ENCODE assay signal across 23 cellular contexts in the genomic region with DNA sequence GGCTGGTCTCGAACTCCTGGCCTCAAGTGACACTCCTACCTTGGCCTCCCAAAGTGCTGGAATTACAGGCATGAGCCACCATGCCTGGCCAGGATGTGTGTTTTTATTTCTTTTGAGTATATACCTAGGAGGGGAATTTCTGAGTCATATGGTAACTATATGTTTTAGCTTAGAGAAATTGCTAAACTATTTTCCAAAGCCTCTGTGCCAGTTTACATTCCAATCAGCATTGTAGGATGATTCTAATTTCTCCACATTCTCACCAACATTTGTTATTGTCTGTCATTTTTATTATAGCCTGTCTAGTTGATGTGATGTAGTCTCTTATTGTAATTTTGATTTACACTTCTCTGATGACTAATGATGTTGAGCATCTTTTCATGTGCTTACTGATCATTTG.
DNase-seq lines count a peak whose midpoint lies in the region; ATAC-seq, FAIRE-seq and TF ChIP-seq lines count a peak whose summit lies in the region.
"Had no signal": no experiment of that assay in that cellular context is flagged by ENCODE, and none has a peak within 500 bp of the region (broad histone marks: within the 10 kb centered on the region; RNA-seq: fewer than 3 reads in every experiment).

No MANE protein-coding gene starts in this region.

- 0% methylated on average over 1 of the region's 1 CpG for WGBS in A549 (ENCODE audit: missing lambda C conversion rate)
- WGBS in tibial nerve, 2 donors, result 59 to 81% methylated on average over 1 of the region's 1 CpG

- H3K4me1 ChIP-seq in A549, result no peaks in the 10 kb centered on the region
- H3K4me1 ChIP-seq in astrocyte (ENCODE audit: insufficient read depth, low read length), result no peaks in the 10 kb centered on the region
- no peaks in the 10 kb centered on the region for H3K4me1 ChIP-seq in tibial nerve
- H3K4me1 ChIP-seq: BE2C, BLaER1 had no signal

- no peaks in the 10 kb centered on the region for H3K36me3 ChIP-seq in astrocyte (ENCODE audit: insufficient read depth, low read length)
- H3K36me3 ChIP-seq in tibial nerve, result no peaks in the 10 kb centered on the region
- H3K36me3 ChIP-seq: BE2C, BLaER1 had no signal

- POLR2A ChIA-PET in A549 (lab: Yijun Ruan, JAX), result no interaction called here

- no peak overlapping the region for H3K27ac Mint-ChIP-seq in astrocyte (ENCODE audit: unreplicated experiment)
- no peak overlapping the region for H3K27ac Mint-ChIP-seq in natural killer cell treated with Interleukin-12 subunit alpha and Interleukin-12 subunit beta and Interleukin-15 and Interleukin-18, amount 100 ng/mL, for 72 hours
- H3K27ac Mint-ChIP-seq: CD14-positive monocyte; CD4-positive, alpha-beta memory T cell; CD4-positive, CD25-positive, alpha-beta regulatory T cell; CD8-positive, alpha-beta memory T cell had no signal

- no peaks in the 10 kb centered on the region for H3K79me2 ChIP-seq in astrocyte (ENCODE audit: insufficient read depth, low read length)

- peak; percentile 92 for FAIRE-seq in A549 (lab: Jason Lieb, UNC)
- peak; percentile 87 for FAIRE-seq in astrocyte (lab: Jason Lieb, UNC)
- FAIRE-seq: GM12891 had no signal

- H4K20me1 ChIP-seq in astrocyte (ENCODE audit: insufficient read depth, low read length), result no peaks in the 10 kb centered on the region
- H4K20me1 ChIP-seq: BLaER1 had no signal

- H3K4me3 ChIP-seq in A549, result no peak overlapping the region
- H3K4me3 ChIP-seq in astrocyte (ENCODE audit: insufficient read depth, low read depth, low read length), result no peak overlapping the region
- H3K4me3 ChIP-seq in tibial nerve, result no peak overlapping the region
- H3K4me3 ChIP-seq: BLaER1 had no signal

- DNase-seq in A549 (ENCODE audit: low read depth in 1 of 2, low spot score in 1 of 2), result no peak
- DNase-seq in GM04504 (ENCODE audit: low read depth), result peak; percentile 29
- no peak for DNase-seq in astrocyte (ENCODE audit: low read depth)
- DNase-seq in NK-92 treated with Interleukin-12 subunit alpha and Interleukin-12 subunit beta, amount 100 ng/mL, for 24 hours (lab: John Stamatoyannopoulos, UW), result no peak
- no peak for DNase-seq in tibial nerve (ENCODE audit: low spot score in 2 of 2)
- DNase-seq in natural killer cell treated with Interleukin-12 subunit alpha and Interleukin-12 subunit beta and Interleukin-15 and Interleukin-18, amount 100 ng/mL, for 72 hours (ENCODE audit: low spot score), result no peak
- DNase-seq: ACHN; BE2C; C1 segment of cervical spinal cord; CD4-positive, alpha-beta memory T cell; CD4-positive, CD25-positive, alpha-beta regulatory T cell; CD8-positive, alpha-beta memory T cell; COR-L47; DMS 273 treated with DMSO at 0.1 percent for 48 hours; DMS153; DMS53; DMS79 treated with DMSO at 0.1 percent for 48 hours; EL; GDM1 had no signal

- H2AFZ ChIP-seq in astrocyte (ENCODE audit: low read depth, low read length), result no peak overlapping the region

- no peaks in the 10 kb centered on the region for H3K27me3 ChIP-seq in astrocyte (ENCODE audit: insufficient read depth, low read length)
- H3K27me3 ChIP-seq in tibial nerve, result peaks cover 0 to 4% of the 10 kb centered on the region in 2 donors
- H3K27me3 ChIP-seq: BE2C had no signal

- H3K4me1 Mint-ChIP-seq in astrocyte (ENCODE audit: low read depth, unreplicated experiment), result no peaks in the 10 kb centered on the region
- H3K4me1 Mint-ChIP-seq in natural killer cell treated with Interleukin-12 subunit alpha and Interleukin-12 subunit beta and Interleukin-15 and Interleukin-18, amount 100 ng/mL, for 72 hours (ENCODE audit: low read depth in 2 of 2), result no peaks in the 10 kb centered on the region
- H3K4me1 Mint-ChIP-seq: CD14-positive monocyte; CD4-positive, alpha-beta memory T cell; CD4-positive, CD25-positive, alpha-beta regulatory T cell; CD8-positive, alpha-beta memory T cell had no signal

- TF ChIP-seq CTCF in A549 (IDR thresholded peaks at IDR 0.05) (no peak), astrocyte (IDR thresholded peaks at IDR 0.05; ENCODE audit: insufficient read depth, low read depth, low read length) (no peak), tibial nerve (IDR thresholded peaks at IDR 0.05) (no peak)

- H3K9ac ChIP-seq in astrocyte (ENCODE audit: low read length), result no peak overlapping the region
- H3K9ac ChIP-seq: BLaER1 had no signal

- H3K9me3 Mint-ChIP-seq in astrocyte (ENCODE audit: unreplicated experiment), result no peaks in the 10 kb centered on the region
- H3K9me3 Mint-ChIP-seq in natural killer cell treated with Interleukin-12 subunit alpha and Interleukin-12 subunit beta and Interleukin-15 and Interleukin-18, amount 100 ng/mL, for 72 hours, result peaks cover 3% of the 10 kb centered on the region
- H3K9me3 Mint-ChIP-seq: CD8-positive, alpha-beta memory T cell had no signal

- H3K27me3 Mint-ChIP-seq in astrocyte (ENCODE audit: low read depth, unreplicated experiment), result no peaks in the 10 kb centered on the region
- peaks cover 0 to 3% of the 10 kb centered on the region in 2 donors for H3K27me3 Mint-ChIP-seq in natural killer cell treated with Interleukin-12 subunit alpha and Interleukin-12 subunit beta and Interleukin-15 and Interleukin-18, amount 100 ng/mL, for 72 hours
- H3K27me3 Mint-ChIP-seq: CD4-positive, alpha-beta memory T cell; CD4-positive, CD25-positive, alpha-beta regulatory T cell; CD8-positive, alpha-beta memory T cell had no signal

- no peak for ATAC-seq in A549
- ATAC-seq in natural killer cell treated with Interleukin-12 subunit alpha and Interleukin-12 subunit beta and Interleukin-15 and Interleukin-18, amount 100 ng/mL, for 72 hours, result no peak

- no peak overlapping the region for H3K4me2 ChIP-seq in A549
- no peak overlapping the region for H3K4me2 ChIP-seq in astrocyte (ENCODE audit: low read length)
- H3K4me2 ChIP-seq: BLaER1 had no signal

- H3K9me3 ChIP-seq in A549 (no peaks in the 10 kb centered on the region), astrocyte (ENCODE audit: insufficient read depth, low read depth, low read length) (no peaks in the 10 kb centered on the region), tibial nerve (no peaks in the 10 kb centered on the region)
- H3K9me3 ChIP-seq: BE2C, BLaER1 had no signal

- no peaks in the 10 kb centered on the region for H3K36me3 Mint-ChIP-seq in astrocyte (ENCODE audit: low read depth, unreplicated experiment)
- no peaks in the 10 kb centered on the region for H3K36me3 Mint-ChIP-seq in natural killer cell treated with Interleukin-12 subunit alpha and Interleukin-12 subunit beta and Interleukin-15 and Interleukin-18, amount 100 ng/mL, for 72 hours
- H3K36me3 Mint-ChIP-seq: CD14-positive monocyte; CD4-positive, alpha-beta memory T cell; CD4-positive, CD25-positive, alpha-beta regulatory T cell; CD8-positive, alpha-beta memory T cell had no signal

- no peak overlapping the region for H3K4me3 Mint-ChIP-seq in astrocyte (ENCODE audit: unreplicated experiment)
- no peak overlapping the region for H3K4me3 Mint-ChIP-seq in natural killer cell treated with Interleukin-12 subunit alpha and Interleukin-12 subunit beta and Interleukin-15 and Interleukin-18, amount 100 ng/mL, for 72 hours
- H3K4me3 Mint-ChIP-seq: CD14-positive monocyte; CD4-positive, alpha-beta memory T cell; CD4-positive, CD25-positive, alpha-beta regulatory T cell; CD8-positive, alpha-beta memory T cell had no signal

- no peak for TF ChIP-seq POLR2A in A549 (IDR thresholded peaks at IDR 0.05; ENCODE audit: low read length)
- no peak for TF ChIP-seq POLR2A in tibial nerve (IDR thresholded peaks at IDR 0.05)

- CTCF ChIA-PET in A549 (lab: Yijun Ruan, JAX), result no interaction called here

- H3K27ac ChIP-seq in A549 (no peak overlapping the region), astrocyte (ENCODE audit: low read depth, low read length) (no peak overlapping the region), tibial nerve (no peak overlapping the region)
- H3K27ac ChIP-seq: 22Rv1, BLaER1 had no signal

- TF ChIP-seq RAD21 in A549 (conservative IDR thresholded peaks at IDR 0.05 in 1 of 2, IDR thresholded peaks at IDR 0.05 in 1 of 2), result no peak

- no peak for TF ChIP-seq EP300 in A549 (IDR thresholded peaks at IDR 0.05)
- no peak for TF ChIP-seq EP300 in tibial nerve (IDR thresholded peaks at IDR 0.05)

TF ChIP-seq in A549, 52 proteins besides CTCF, POLR2A, EP300 and RAD21:
- no peak for TF ChIP-seq CEBPB (IDR thresholded peaks at IDR 0.05)
